9 cellular contexts compared by ENCODE assay signal in the genomic region with DNA sequence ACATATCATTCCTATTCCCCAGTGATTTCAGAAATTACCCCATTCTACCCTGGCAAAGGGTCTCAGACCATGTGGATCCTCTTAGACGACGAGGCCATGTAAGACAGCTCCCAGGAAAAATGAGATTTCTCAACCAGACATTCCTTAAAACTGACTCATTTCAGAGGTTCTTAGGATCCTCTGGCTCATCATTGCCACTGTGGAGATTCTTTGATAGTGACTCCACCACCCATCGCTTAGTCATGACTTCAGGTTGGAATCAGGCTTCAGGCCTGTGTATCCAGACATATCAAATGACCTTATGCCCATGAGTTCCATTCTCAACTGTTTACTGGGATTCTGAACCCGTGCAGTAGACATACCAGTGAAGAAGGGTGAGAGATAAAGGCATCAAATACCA.
DNase-seq lines count a peak whose midpoint lies in the region; ATAC-seq, FAIRE-seq and TF ChIP-seq lines count a peak whose summit lies in the region.
"Had no signal": no experiment of that assay in that cellular context is flagged by ENCODE, and none has a peak within 500 bp of the region (broad histone marks: within the 10 kb centered on the region; RNA-seq: fewer than 3 reads in every experiment).

No MANE protein-coding gene starts in this region.

- WGBS in hepatocyte (ENCODE audit: low lambda C conversion rate, missing lambda C conversion rate): 71% methylated on average over 4 of the region's 4 CpGs

- H3K27ac ChIP-seq in hepatocyte: no peak overlapping the region
- H3K27ac ChIP-seq: right lobe of liver had no signal

- FAIRE-seq in urothelium cell line (lab: Jason Lieb, UNC): no peak

- H3K79me2 ChIP-seq in hepatocyte: no peaks in the 10 kb centered on the region

- H3K4me1 ChIP-seq in hepatocyte (ENCODE audit: insufficient read depth): no peaks in the 10 kb centered on the region
- H3K4me1 ChIP-seq: right lobe of liver had no signal

- H3K27me3 ChIP-seq in hepatocyte: no peaks in the 10 kb centered on the region
- H3K27me3 ChIP-seq: right lobe of liver had no signal

- DNase-seq in HS-27A (ENCODE audit: low read depth): peak; percentile 99
- peak; percentile 93 for DNase-seq in astrocyte of the cerebellum (ENCODE audit: low read depth)
- peak; percentile 60 for DNase-seq in hepatocyte (ENCODE audit: low spot score)
- DNase-seq in urothelium cell line (ENCODE audit: low spot score): peak; percentile 79
- DNase-seq in GOT3 (lab: John Stamatoyannopoulos, UW): no peak
- DNase-seq in naive thymus-derived CD8-positive, alpha-beta T cell: no peak
- DNase-seq: activated effector memory CD4-positive, alpha-beta T cell treated with anti-CD3 and anti-CD28 coated beads, Interleukin-2, amount 50 U/mL, for 16 hours; right lobe of liver had no signal

- H3K9me3 Mint-ChIP-seq in naive thymus-derived CD8-positive, alpha-beta T cell: peaks cover 0 to 17% (median 5%) of the 10 kb centered on the region in 9 donors

- no peak overlapping the region for H2AFZ ChIP-seq in hepatocyte

- no peak overlapping the region for H3K4me3 Mint-ChIP-seq in naive thymus-derived CD8-positive, alpha-beta T cell

- no peaks in the 10 kb centered on the region for H4K20me1 ChIP-seq in hepatocyte (ENCODE audit: insufficient read depth, poor library complexity, severe bottlenecking)

- H3K9me2 ChIP-seq in hepatocyte (replicated peaks; ENCODE audit: insufficient read depth): no peaks in the 10 kb centered on the region

- no peaks in the 10 kb centered on the region for H3K36me3 Mint-ChIP-seq in naive thymus-derived CD8-positive, alpha-beta T cell

- H3K4me1 Mint-ChIP-seq in naive thymus-derived CD8-positive, alpha-beta T cell: no peaks in the 10 kb centered on the region

- peaks cover 0 to 9% (median 2%) of the 10 kb centered on the region in 5 donors for H3K27me3 Mint-ChIP-seq in naive thymus-derived CD8-positive, alpha-beta T cell

- H3K4me2 ChIP-seq in hepatocyte: no peak overlapping the region

- H3K9me3 ChIP-seq in hepatocyte (ENCODE audit: low read depth): no peaks in the 10 kb centered on the region
- H3K9me3 ChIP-seq: right lobe of liver had no signal

- no peak overlapping the region for H3K4me3 ChIP-seq in astrocyte of the cerebellum (ENCODE audit: low read depth, low read length)
- H3K4me3 ChIP-seq in hepatocyte: no peak overlapping the region
- H3K4me3 ChIP-seq: right lobe of liver had no signal

- TF ChIP-seq CTCF in astrocyte of the cerebellum (IDR thresholded peaks at IDR 0.05; ENCODE audit: low read depth, low read length, missing control alignments) (no peak), hepatocyte (IDR thresholded peaks at IDR 0.05; ENCODE audit: poor library complexity) (no peak)

- H3K27ac Mint-ChIP-seq in naive thymus-derived CD8-positive, alpha-beta T cell: no peak overlapping the region

- POLR2A ChIA-PET in naive thymus-derived CD8-positive, alpha-beta T cell (lab: Charles Lee): no interaction called here

- no peaks in the 10 kb centered on the region for H3K36me3 ChIP-seq in hepatocyte (replicated peaks; ENCODE audit: insufficient read depth, low read depth)
- H3K36me3 ChIP-seq: right lobe of liver had no signal

- in situ Hi-C loops in astrocyte of the cerebellum (cut with HindIII; ENCODE audit: low sequenced_read_pairs): no loop called here

- no peak for ATAC-seq in naive thymus-derived CD8-positive, alpha-beta T cell
- ATAC-seq in HG03469 (IDR thresholded peaks at IDR 0.05; ENCODE audit: unreplicated experiment): no peak
- ATAC-seq: right lobe of liver had no signal

Comparison
In these comparisons a context has a peak if more than half of its experiments do, and no peak if none do; other contexts are left out.
1. DNase-seq: peak in HS-27A (single experiment), astrocyte of the cerebellum (single experiment), hepatocyte (single experiment) and urothelium cell line (single experiment); none in GOT3 (single experiment) and naive thymus-derived CD8-positive, alpha-beta T cell (0 of 10).